29 cellular contexts compared by ENCODE assay signal in the genomic region with DNA sequence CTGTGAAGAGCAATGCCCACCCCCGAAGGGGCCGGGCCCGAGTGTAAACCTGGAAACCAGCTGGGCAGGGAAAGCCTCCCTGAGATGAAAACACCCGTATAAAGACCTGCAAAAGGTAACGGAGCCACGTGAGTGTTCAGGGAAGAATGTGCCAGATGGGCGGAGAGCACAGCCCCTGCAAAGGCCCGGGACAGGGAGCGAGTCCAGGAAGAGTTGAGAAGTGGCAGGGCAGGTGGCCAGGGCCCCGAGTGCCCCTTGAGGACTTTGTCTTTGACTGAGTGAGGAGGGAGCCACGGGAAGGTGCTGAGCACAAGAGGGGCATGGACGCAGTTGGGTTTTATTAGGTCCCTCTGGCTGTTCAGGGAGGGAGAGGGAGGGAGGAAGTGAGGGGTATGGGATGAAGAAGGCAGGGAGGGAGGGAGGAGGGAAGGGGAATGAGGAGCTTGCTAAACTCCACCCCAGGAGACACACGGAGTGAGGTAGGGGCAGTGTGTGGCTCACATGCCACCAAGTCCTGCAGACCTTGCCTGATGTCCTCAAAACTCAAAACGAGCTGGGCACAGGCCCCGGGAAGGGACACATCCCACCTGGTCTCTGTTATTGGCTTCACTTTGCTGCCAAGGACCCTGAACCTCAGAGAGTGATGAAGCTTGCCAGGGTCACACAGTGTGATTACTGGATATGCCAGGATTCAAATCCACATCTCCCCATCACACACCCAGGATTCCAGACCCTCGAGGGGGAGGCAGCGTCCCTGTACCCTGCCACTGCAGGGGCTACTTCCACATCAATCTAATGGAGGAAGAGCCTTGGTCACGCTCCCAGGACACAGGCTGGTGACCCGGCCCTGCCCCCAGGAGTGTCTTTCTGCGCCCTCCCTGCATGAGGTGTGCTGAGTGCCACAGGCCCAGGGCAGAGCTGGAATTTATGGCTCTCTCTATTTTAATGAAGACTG. TPM values are rescaled to one million over a fixed set of nuclear protein-coding genes. Genes with fewer than 3 reads are reported as not detected.
DNase-seq lines count a peak whose midpoint lies in the region; ATAC-seq and TF ChIP-seq lines count a peak whose summit lies in the region.
"Had no signal": no experiment of that assay in that cellular context is flagged by ENCODE, and none has a peak within 500 bp of the region (broad histone marks: within the 10 kb centered on the region; RNA-seq: fewer than 3 reads in every experiment).

No MANE protein-coding gene starts in this region.

- H3K4me3 ChIP-seq in osteoblast (ENCODE audit: insufficient read depth, low read length) = no peak overlapping the region
- H3K4me3 ChIP-seq: esophagus muscularis mucosa, GM12878, SJSA1, thoracic aorta, uterus had no signal

- ATAC-seq in left cardiac atrium = no peak
- ATAC-seq: GM12878; naive thymus-derived CD8-positive, alpha-beta T cell; Panc1; stimulated activated naive CD8-positive, alpha-beta T cell treated with anti-CD3 and anti-CD28 coated beads, Interleukin-15, amount 100 ng/mL, for 72 hours had no signal

- H3K27ac Mint-ChIP-seq in chondrocyte (ENCODE audit: unreplicated experiment) (no peak overlapping the region), Calu3 (ENCODE audit: unreplicated experiment) (no peak overlapping the region)

- H3K4me2 ChIP-seq in osteoblast (ENCODE audit: insufficient read depth, low read length) = no peak overlapping the region

- H3K4me1 Mint-ChIP-seq in chondrocyte (ENCODE audit: low read depth) (no peaks in the 10 kb centered on the region), Calu3 (ENCODE audit: low read depth, unreplicated experiment) (no peaks in the 10 kb centered on the region)
- H3K4me1 Mint-ChIP-seq: CD8-positive, alpha-beta memory T cell; stimulated activated naive CD8-positive, alpha-beta T cell treated with anti-CD3 and anti-CD28 coated beads, Interleukin-15, amount 100 ng/mL, for 72 hours had no signal

- H3K27me3 Mint-ChIP-seq in chondrocyte (ENCODE audit: low read depth) (peaks cover 48% of the 10 kb centered on the region), Calu3 (ENCODE audit: unreplicated experiment) (peaks cover 88% of the 10 kb centered on the region)
- H3K27me3 Mint-ChIP-seq: naive thymus-derived CD8-positive, alpha-beta T cell; stimulated activated naive CD8-positive, alpha-beta T cell treated with anti-CD3 and anti-CD28 coated beads, Interleukin-15, amount 100 ng/mL, for 72 hours had no signal

- H4K20me1 ChIP-seq in osteoblast (ENCODE audit: insufficient read depth, low read length) = no peaks in the 10 kb centered on the region

- no peak overlapping the region for H2AFZ ChIP-seq in osteoblast (ENCODE audit: low read length)

- H3K9me3 ChIP-seq in osteoblast (ENCODE audit: low read depth, low read length) = no peaks in the 10 kb centered on the region
- H3K9me3 ChIP-seq: BE2C, esophagus muscularis mucosa, SJSA1, thoracic aorta, uterus had no signal

- DNase-seq in left cardiac atrium = peak; percentile 6
- DNase-seq in cardiac septum (ENCODE audit: low spot score) = no peak
- peak; percentile 72 for DNase-seq in chondrocyte (ENCODE audit: low spot score)
- peak; percentile 34 for DNase-seq in osteoblast (ENCODE audit: insufficient read length, low spot score, missing footprints)
- DNase-seq in stimulated activated naive CD4-positive, alpha-beta T cell (lab: John Stamatoyannopoulos, UW) = no peak
- no peak for DNase-seq in Calu3
- no peak for DNase-seq in NCI-H1930 (lab: John Stamatoyannopoulos, UW)
- DNase-seq: activated CD4-positive, alpha-beta T cell treated with anti-CD3 and anti-CD28 coated beads for 48 hours; activated CD8-positive, alpha-beta memory T cell treated with anti-CD3 and anti-CD28 coated beads for 24 hours; BE2C; central memory CD4-positive, alpha-beta T cell; dermis blood vessel endothelial cell; foreskin fibroblast; head of caudate nucleus; KBM-7; NCI-H1092 treated with DMSO at 0.1 percent for 48 hours; NCI-H187 treated with DMSO at 0.1 percent for 48 hours; NCI-H526 treated with DMSO at 0.1 percent for 48 hours; occipital lobe; small intestine; stimulated activated naive CD8-positive, alpha-beta T cell treated with anti-CD3 and anti-CD28 coated beads, Interleukin-15, amount 100 ng/mL, for 72 hours; uterus had no signal

- no peaks in the 10 kb centered on the region for H3K79me2 ChIP-seq in osteoblast (ENCODE audit: insufficient read depth, low read length)

- H3K4me1 ChIP-seq in osteoblast (ENCODE audit: insufficient read depth, low read length) = no peaks in the 10 kb centered on the region
- H3K4me1 ChIP-seq: BE2C, esophagus muscularis mucosa, SJSA1, uterus had no signal

- TF ChIP-seq CTCF in chondrocyte (IDR thresholded peaks at IDR 0.05) = no peak
- no peak for TF ChIP-seq CTCF in osteoblast (IDR thresholded peaks at IDR 0.05; ENCODE audit: extremely low read depth, low read depth, low read length)
- TF ChIP-seq CTCF in Calu3 (IDR thresholded peaks at IDR 0.05; ENCODE audit: unreplicated experiment) = no peak

- H3K9me3 Mint-ChIP-seq in chondrocyte (ENCODE audit: low read depth) (no peaks in the 10 kb centered on the region), Calu3 (ENCODE audit: low read depth, unreplicated experiment) (no peaks in the 10 kb centered on the region)
- H3K9me3 Mint-ChIP-seq: CD8-positive, alpha-beta memory T cell; naive thymus-derived CD8-positive, alpha-beta T cell; stimulated activated naive CD8-positive, alpha-beta T cell treated with anti-CD3 and anti-CD28 coated beads, Interleukin-15, amount 100 ng/mL, for 72 hours had no signal

- H3K4me3 Mint-ChIP-seq in chondrocyte (ENCODE audit: unreplicated experiment) (no peak overlapping the region), Calu3 (ENCODE audit: low read depth, unreplicated experiment) (no peak overlapping the region)
- H3K4me3 Mint-ChIP-seq: CD8-positive, alpha-beta memory T cell; naive thymus-derived CD8-positive, alpha-beta T cell; stimulated activated naive CD8-positive, alpha-beta T cell treated with anti-CD3 and anti-CD28 coated beads, Interleukin-15, amount 100 ng/mL, for 72 hours had no signal

- intact Hi-C loops in left cardiac atrium (cut with DNase I) (no loop called here), cardiac septum (cut with DNase I) (no loop called here), Calu3 (cut with micrococcal nuclease; ENCODE audit: unreplicated experiment) (no loop called here)

- H3K27ac ChIP-seq in osteoblast (ENCODE audit: low read depth, low read length) = no peak overlapping the region
- H3K27ac ChIP-seq: esophagus muscularis mucosa, SJSA1, thoracic aorta, uterus had no signal

- CTCF ChIA-PET in Calu3 (lab: Charles Lee) = no interaction called here

- H3K36me3 ChIP-seq in osteoblast (ENCODE audit: insufficient read depth, low read length) = no peaks in the 10 kb centered on the region
- H3K36me3 ChIP-seq: BE2C, esophagus muscularis mucosa, SJSA1, thoracic aorta, uterus had no signal

- no TSS peak for BruUV-seq in Calu3 (replicated peaks; lab: Mats Ljungman, UMichigan)

- peaks cover 13% of the 10 kb centered on the region for H3K27me3 ChIP-seq in osteoblast (ENCODE audit: insufficient read depth, low read length)
- H3K27me3 ChIP-seq: BE2C, uterus had no signal

- no peaks in the 10 kb centered on the region for H3K36me3 Mint-ChIP-seq in chondrocyte (ENCODE audit: low read depth)
- no peaks in the 10 kb centered on the region for H3K36me3 Mint-ChIP-seq in Calu3 (ENCODE audit: insufficient read depth, unreplicated experiment)
- H3K36me3 Mint-ChIP-seq: CD8-positive, alpha-beta memory T cell; naive thymus-derived CD8-positive, alpha-beta T cell had no signal

RNA-seq across cellular contexts. Expression of a gene that starts 49.1 kb away (rescaled TPM):
- 10 to 100 TPM; 58.8 to 73.7 TPM for total RNA-seq in left cardiac atrium
- total RNA-seq in cardiac septum = 59.7 TPM
- 37.2 to 43.3 TPM (median 38.2 TPM) in 3 replicates for total RNA-seq in chondrocyte
- 22.1 and 28.3 TPM in 2 replicates for total RNA-seq in osteoblast
- total RNA-seq in Calu3 (2022) = 13.3 and 13.6 TPM in 2 replicates

Comparison
In these comparisons a context has a peak if more than half of its experiments do, and no peak if none do; other contexts are left out.
1. DNase-seq: peak in left cardiac atrium (single experiment), chondrocyte (single experiment) and osteoblast (single experiment); none in cardiac septum (single experiment), stimulated activated naive CD4-positive, alpha-beta T cell (0 of 6), Calu3 (single experiment) and NCI-H1930 (0 of 2).